29 cellular contexts compared by ENCODE assay signal in genomic region chr7:153398370-153398769, GRCh38.
A peak's percentile ranks its signal among the peaks of the same experiment; 100 is the strongest.
DNase-seq lines count a peak whose midpoint lies in the region; ATAC-seq, FAIRE-seq and TF ChIP-seq lines count a peak whose summit lies in the region.
"Had no signal": no experiment of that assay in that cellular context is flagged by ENCODE, and none has a peak within 500 bp of the region (broad histone marks: within the 10 kb centered on the region; RNA-seq: fewer than 3 reads in every experiment).

No MANE protein-coding gene starts in this region.

- TF ChIP-seq CTCF in K562 (IDR thresholded peaks at IDR 0.05 in 2 of 3, conservative IDR thresholded peaks at IDR 0.05 in 1 of 3; ENCODE audit: insufficient read depth in 2 of 3, low read depth in 1 of 3, low read length in 3 of 3): no peak

- no peaks in the 10 kb centered on the region for H4K20me1 ChIP-seq in K562 (replicated peaks; ENCODE audit: control insufficient read depth, insufficient read depth, low read length)
- H4K20me1 ChIP-seq: BLaER1; BLaER1 treated with 17β-estradiol and CSF1 and Interleukin-3, amounts not matched to agents 10 nM and 100 nM had no signal

- in situ Hi-C loops in K562 (cut with MboI): no loop called here

- H3K36me3 ChIP-seq in K562 (ENCODE audit: control insufficient read depth, insufficient read depth, low read length): peaks cover 84% of the 10 kb centered on the region
- H3K36me3 ChIP-seq: BE2C; BLaER1; BLaER1 treated with 17β-estradiol and CSF1 and Interleukin-3, amounts not matched to agents 10 nM and 100 nM had no signal

- H3K79me2 ChIP-seq in K562 (ENCODE audit: control insufficient read depth, insufficient read depth, low read length): no peaks in the 10 kb centered on the region

- no peak overlapping the region for H3K4me2 ChIP-seq in K562 (ENCODE audit: insufficient read depth, low read length)
- H3K4me2 ChIP-seq: A549; BLaER1; BLaER1 treated with 17β-estradiol and CSF1 and Interleukin-3, amounts not matched to agents 10 nM and 100 nM had no signal

- BruUV-seq in K562 (replicated peaks; lab: Mats Ljungman, UMichigan): no TSS peak

- intact Hi-C loops in K562 (cut with micrococcal nuclease): no loop called here

- H3K9ac ChIP-seq in K562 (ENCODE audit: insufficient read depth in 1 of 2, low read depth in 2 of 2, low read length in 2 of 2): no peak overlapping the region
- H3K9ac ChIP-seq: BLaER1; BLaER1 treated with 17β-estradiol and CSF1 and Interleukin-3, amounts not matched to agents 10 nM and 100 nM had no signal

- no peak for DNase-seq in K562 (ENCODE audit: extremely low read depth in 1 of 4, low spot score in 3 of 4)
- DNase-seq in NCI-H82 (lab: John Stamatoyannopoulos, UW): no peak
- DNase-seq: 8988T; ACHN; AML-193; BE2C; C1 segment of cervical spinal cord; Caco-2; Calu3; CD4-positive, alpha-beta memory T cell; CD4-positive, alpha-beta T cell; CD4-positive, CD25-positive, alpha-beta regulatory T cell; CD8-positive, alpha-beta memory T cell; CD8-positive, alpha-beta T cell; COR-L47; DMS 273 treated with DMSO at 0.1 percent for 48 hours; DMS153; DMS53; DMS79; DMS79 treated with DMSO at 0.1 percent for 48 hours; DND-41; EL had no signal

- ATAC-seq in K562: no peak
- ATAC-seq: A549; CD8-positive, alpha-beta T cell had no signal

- no peak for TF ChIP-seq EP300 in K562 (IDR thresholded peaks at IDR 0.05; ENCODE audit: low read length)

- no peak for TF ChIP-seq RAD21 in K562 (CRISPR knock-in tag; conservative IDR thresholded peaks at IDR 0.05 in 1 of 2, IDR thresholded peaks at IDR 0.05 in 1 of 2)

- no peak overlapping the region for H3K4me3 ChIP-seq in K562
- H3K4me3 ChIP-seq: A549; BLaER1; BLaER1 treated with 17β-estradiol and CSF1 and Interleukin-3, amounts not matched to agents 10 nM and 100 nM had no signal

- H3K27me3 ChIP-seq in K562 (ENCODE audit: control insufficient read depth in 2 of 2, insufficient read depth in 2 of 2, low read length in 2 of 2): no peaks in the 10 kb centered on the region
- H3K27me3 ChIP-seq: BE2C; BLaER1; BLaER1 treated with 17β-estradiol and CSF1 and Interleukin-3, amounts not matched to agents 10 nM and 100 nM had no signal

- no peak for FAIRE-seq in K562 (lab: Jason Lieb, UNC)
- FAIRE-seq: A204.1, A549, D721Med had no signal

- H3K4me1 ChIP-seq in K562 (replicated peaks in 1 of 2; ENCODE audit: control insufficient read depth in 2 of 2, insufficient read depth in 2 of 2, low read length in 2 of 2): peaks cover 0 to 3% of the 10 kb centered on the region in 2 experiments; a peak in 1 of 5 replicates
- H3K4me1 ChIP-seq: A549; BE2C; BLaER1; BLaER1 treated with 17β-estradiol and CSF1 and Interleukin-3, amounts not matched to agents 10 nM and 100 nM; Caco-2 had no signal

- no peaks in the 10 kb centered on the region for H3K9me3 ChIP-seq in K562 (replicated peaks; ENCODE audit: control insufficient read depth, insufficient read depth, low read depth, low read length)
- H3K9me3 ChIP-seq: A549, BE2C had no signal

- no peak overlapping the region for H2AFZ ChIP-seq in K562 (ENCODE audit: low read depth, low read length)

- POLR2A ChIA-PET in K562 (lab: Yijun Ruan, JAX): interaction anchor here (0.6 to 1.4 kb wide), 6 partner anchors 9 to 1773 kb away, joined by 3 to 9 read pairs (median 4); no protein-coding TSS in a partner anchor

- CTCF ChIA-PET in K562 (lab: Yijun Ruan, JAX; ENCODE audit: low intra/inter-chr PET ratio): no interaction called here

- no peak for TF ChIP-seq POLR2A in K562 (conservative IDR thresholded peaks at IDR 0.05)

- H3K27ac ChIP-seq in K562 (ENCODE audit: extremely low read depth, low read depth, low read length): no peak overlapping the region
- H3K27ac ChIP-seq: 22Rv1; A549; BLaER1; BLaER1 treated with 17β-estradiol and CSF1 and Interleukin-3, amounts not matched to agents 10 nM and 100 nM; C4-2B had no signal

- no peaks in the 10 kb centered on the region for H3K9me1 ChIP-seq in K562 (ENCODE audit: control insufficient read depth, insufficient read depth, low read length)

- WGBS in K562 (ENCODE audit: insufficient coverage, low coverage, missing lambda C conversion rate): 94% methylated on average over 2 of the region's 2 CpGs

TF ChIP-seq in K562, 482 proteins besides CTCF, POLR2A, EP300 and RAD21 (continues in another document):
- TF ChIP-seq TBL1XR1 (IDR thresholded peaks at IDR 0.05; ENCODE audit: low read length in 2 of 2) (no peak), HNRNPL (IDR thresholded peaks at IDR 0.05; ENCODE audit: low read depth, low read length) (no peak), GATAD2B (IDR thresholded peaks at IDR 0.05; ENCODE audit: borderline replicate concordance) (no peak), L3MBTL2 (IDR thresholded peaks at IDR 0.05) (no peak), ZNF695 (CRISPR knock-in tag; IDR thresholded peaks at IDR 0.05) (no peak), POLR2G (IDR thresholded peaks at IDR 0.05; ENCODE audit: low read depth, low read length) (0 out of 2 replicates have a peak, but pooled peaks have one; percentile 34), CREB1 (IDR thresholded peaks at IDR 0.05) (no peak), CREB1 (CRISPR knock-in tag; IDR thresholded peaks at IDR 0.05) (no peak), RFX1 (IDR thresholded peaks at IDR 0.05) (no peak), BCL6 (CRISPR knock-in tag; IDR thresholded peaks at IDR 0.05) (no peak), ZNF592 (IDR thresholded peaks at IDR 0.05) (no peak), ZBTB43 (CRISPR knock-in tag; IDR thresholded peaks at IDR 0.05) (no peak), MXD1 (CRISPR knock-in tag; IDR thresholded peaks at IDR 0.05; ENCODE audit: borderline replicate concordance, poor library complexity, severe bottlenecking) (no peak), CEBPB (tag; IDR thresholded peaks at IDR 0.05) (peak; percentile 68), PURB (CRISPR knock-in tag; IDR thresholded peaks at IDR 0.05; ENCODE audit: low read depth) (no peak), E2F5 (CRISPR knock-in tag; IDR thresholded peaks at IDR 0.05) (no peak), ZNF76 (CRISPR knock-in tag; IDR thresholded peaks at IDR 0.05; ENCODE audit: borderline replicate concordance) (no peak), CEBPG (CRISPR knock-in tag; IDR thresholded peaks at IDR 0.05) (no peak), CEBPG (tag; conservative IDR thresholded peaks at IDR 0.05 in 1 of 2, IDR thresholded peaks at IDR 0.05 in 1 of 2) (peak in 1 of 2 experiments; percentile 63; a peak in 2 of 4 replicates), ELF1 (tag; IDR thresholded peaks at IDR 0.05) (no peak), ZSCAN29 (IDR thresholded peaks at IDR 0.05) (no peak), EGR1 (conservative IDR thresholded peaks at IDR 0.05) (no peak), ZNF436 (CRISPR knock-in tag; IDR thresholded peaks at IDR 0.05) (no peak), RBM22 (IDR thresholded peaks at IDR 0.05; ENCODE audit: low read depth, low read length, poor library complexity, severe bottlenecking) (peak; percentile 28)
